9 cellular contexts compared by ENCODE assay signal in genomic region chr17:64216030-64216384, GRCh38. TPM values are rescaled to one million over a fixed set of nuclear protein-coding genes. Genes with fewer than 3 reads are reported as not detected.
DNase-seq lines count a peak whose midpoint lies in the region; ATAC-seq, FAIRE-seq and TF ChIP-seq lines count a peak whose summit lies in the region.
"Had no signal": no experiment of that assay in that cellular context is flagged by ENCODE, and none has a peak within 500 bp of the region (broad histone marks: within the 10 kb centered on the region; RNA-seq: fewer than 3 reads in every experiment).

No MANE protein-coding gene starts in this region.

- peaks cover 14% of the 10 kb centered on the region for H3K9me3 Mint-ChIP-seq in mesothelial cell of epicardium
- H3K9me3 Mint-ChIP-seq in type B pancreatic cell: peaks cover 5% of the 10 kb centered on the region

- H3K36me3 Mint-ChIP-seq in mesothelial cell of epicardium (peaks cover 27% of the 10 kb centered on the region), type B pancreatic cell (peaks cover 20% of the 10 kb centered on the region)

- peak; percentile 51 for FAIRE-seq in endometrium (lab: Jason Lieb, UNC)
- FAIRE-seq in kidney (lab: Jason Lieb, UNC): no peak

- H3K9me3 ChIP-seq in kidney (ENCODE audit: control insufficient read depth in 1 of 2, low read length in 2 of 2): no peaks in the 10 kb centered on the region

- no peak overlapping the region for H3K4me3 ChIP-seq in kidney (ENCODE audit: low read length in 2 of 2)

- H3K4me3 Mint-ChIP-seq in mesothelial cell of epicardium: no peak overlapping the region
- H3K4me3 Mint-ChIP-seq in type B pancreatic cell: no peak overlapping the region

- peak overlapping the region; percentile 95 for H3K27ac Mint-ChIP-seq in mesothelial cell of epicardium
- peak overlapping the region; percentile 32 for H3K27ac Mint-ChIP-seq in type B pancreatic cell

- DNase-seq in Right ventricle myocardium superior (no peak), Right ventricle myocardium inferior (ENCODE audit: missing footprints) (no peak), mesothelial cell of epicardium (ENCODE audit: low spot score in 2 of 2, unreplicated experiment in 2 of 2) (no peak), type B pancreatic cell (ENCODE audit: extremely low spot score, unreplicated experiment) (no peak), kidney (no peak), H4 (ENCODE audit: low spot score) (no peak)

- no peak overlapping the region for H3K27ac ChIP-seq in kidney (ENCODE audit: low read depth in 2 of 2, low read length in 2 of 2)
- H3K27ac ChIP-seq: 22Rv1 had no signal

- H3K27me3 Mint-ChIP-seq in mesothelial cell of epicardium (ENCODE audit: low read depth) (peaks cover 4% of the 10 kb centered on the region), type B pancreatic cell (peaks cover 3% of the 10 kb centered on the region)

- TF ChIP-seq CTCF in mesothelial cell of epicardium (IDR thresholded peaks at IDR 0.05; ENCODE audit: unreplicated experiment): no peak
- no peak for TF ChIP-seq CTCF in type B pancreatic cell (conservative IDR thresholded peaks at IDR 0.05)
- no peak for TF ChIP-seq CTCF in kidney (IDR thresholded peaks at IDR 0.05; ENCODE audit: borderline replicate concordance, extremely low read depth, insufficient read depth)

- peak; percentile 5 for ATAC-seq in Right ventricle myocardium superior (ENCODE audit: poor library complexity)
- no peak for ATAC-seq in Right ventricle myocardium inferior
- no peak for ATAC-seq in GM21717 (IDR thresholded peaks at IDR 0.05; ENCODE audit: unreplicated experiment)

- H3K4me1 Mint-ChIP-seq in mesothelial cell of epicardium: peaks cover 52% of the 10 kb centered on the region
- H3K4me1 Mint-ChIP-seq in type B pancreatic cell (ENCODE audit: unreplicated experiment): peaks cover 73% of the 10 kb centered on the region

- no peak overlapping the region for H3K9ac ChIP-seq in kidney (ENCODE audit: low read length in 2 of 2)

- intact Hi-C loops in Right ventricle myocardium superior (cut with DNase I) (no loop called here), Right ventricle myocardium inferior (cut with DNase I) (no loop called here), kidney (cut with DNase I) (no loop called here)

- H3K36me3 ChIP-seq in kidney (ENCODE audit: control insufficient read depth in 1 of 2, insufficient read depth in 2 of 2, low read length in 2 of 2): peaks cover 0 to 3% of the 10 kb centered on the region in 2 donors

- peaks cover 27 to 32% of the 10 kb centered on the region in 2 donors for H3K4me1 ChIP-seq in kidney (ENCODE audit: control insufficient read depth in 1 of 2, insufficient read depth in 1 of 2, low read depth in 1 of 2, low read length in 2 of 2)

RNA-seq across cellular contexts. Expression of gene TEX2, which starts 47.1 kb away (rescaled TPM):
- total RNA-seq in Right ventricle myocardium superior: 54.0 TPM
- 56.1 TPM for total RNA-seq in Right ventricle myocardium inferior
- 27.1 to 29.7 TPM (median 27.3 TPM) in 3 replicates for total RNA-seq in mesothelial cell of epicardium
- total RNA-seq in type B pancreatic cell (ENCODE audit: low replicate concordance): 20.4 and 23.3 TPM in 2 replicates
- 39.1 TPM for total RNA-seq in kidney
- 14.0 TPM for polyA plus RNA-seq in kidney (ENCODE audit: insufficient read depth, low read depth, low replicate concordance)
- 11.1 and 11.7 TPM in 2 replicates for total RNA-seq in H4 (2014; rRNA removed; shearing (Covaris generic))
